ENCODE assay signal across 8 cellular contexts in the genomic region with DNA sequence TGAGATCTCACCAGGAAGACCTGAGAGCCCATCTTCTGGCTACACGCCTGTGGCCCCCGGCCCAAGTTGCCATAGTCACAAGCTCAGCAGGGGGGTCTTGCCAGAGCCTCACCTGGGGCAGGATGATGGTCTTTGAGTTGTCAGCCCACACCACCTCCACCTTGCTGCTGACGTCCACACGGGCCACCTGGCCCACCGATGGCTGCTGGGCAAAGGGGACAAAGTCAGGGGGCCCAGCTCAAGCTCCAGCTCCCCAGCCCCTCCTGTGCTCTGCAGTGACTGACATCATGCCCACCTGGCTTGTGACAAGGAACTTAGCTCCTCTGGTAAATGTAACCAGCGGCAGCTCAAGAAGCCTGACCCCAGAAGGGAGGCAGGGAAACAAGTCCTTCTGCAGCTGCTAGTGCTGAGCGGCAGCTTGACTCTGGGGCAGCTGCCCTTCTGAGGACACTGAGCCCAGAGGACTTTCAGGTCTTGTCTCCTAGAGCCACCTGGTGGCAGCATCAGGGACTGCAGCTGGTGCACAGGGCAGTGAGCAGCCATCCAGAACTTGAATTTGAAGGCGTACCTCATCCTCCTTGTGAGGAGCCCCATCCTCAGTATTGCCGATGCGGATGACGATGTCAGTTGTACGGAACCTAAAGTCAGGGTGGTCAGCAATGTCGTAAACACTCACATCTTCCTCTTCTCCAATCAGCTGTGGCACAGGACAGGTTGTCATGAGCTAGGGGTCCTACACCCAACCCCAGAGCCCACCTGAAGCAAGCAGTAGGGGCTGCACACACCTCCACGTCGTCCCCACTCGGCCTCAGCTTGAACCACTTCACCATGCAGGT. TPM values are rescaled to one million over a fixed set of nuclear protein-coding genes. Genes with fewer than 3 reads are reported as not detected.
DNase-seq lines count a peak whose midpoint lies in the region; ATAC-seq and TF ChIP-seq lines count a peak whose summit lies in the region.

No MANE protein-coding gene starts in this region.

- H3K27ac Mint-ChIP-seq in activated T-helper 17 cell treated with anti-CD3 and anti-CD28 coated beads, Interleukin-2, amount 50 U/mL, for 72 hours = no peak overlapping the region
- H3K27ac Mint-ChIP-seq in osteocyte (ENCODE audit: unreplicated experiment) = no peak overlapping the region

- TF ChIP-seq CTCF in DND-41 (IDR thresholded peaks at IDR 0.05; ENCODE audit: borderline replicate concordance, extremely low read depth, low read length, poor library complexity, severe bottlenecking) (peak; percentile 99), LNCaP clone FGC (IDR thresholded peaks at IDR 0.05; ENCODE audit: control insufficient read depth, extremely low read depth, insufficient read depth) (peak; percentile 89), foreskin fibroblast (IDR thresholded peaks at IDR 0.05; ENCODE audit: low read depth, low read length) (peak; percentile 94), osteocyte (IDR thresholded peaks at IDR 0.05) (peak; percentile 95), thoracic aorta (IDR thresholded peaks at IDR 0.05) (peak; percentile 99)

- peaks cover 86% of the 10 kb centered on the region for H3K36me3 ChIP-seq in DND-41 (ENCODE audit: insufficient read depth, low read length)
- H3K36me3 ChIP-seq in thoracic aorta = peaks cover 48% of the 10 kb centered on the region

- ATAC-seq in DND-41 (ENCODE audit: insufficient read depth, low read depth) (peak; percentile 87), thoracic aorta (ENCODE audit: insufficient number of reproducible peaks, low FRiP score, low read depth) (peak; percentile 46), GM21529 (IDR thresholded peaks at IDR 0.05; ENCODE audit: unreplicated experiment) (no peak)
- ATAC-seq in activated T-helper 17 cell treated with anti-CD3 and anti-CD28 coated beads, Interleukin-2, amount 50 U/mL, for 72 hours (replicated peaks) = peak; percentile 85

- H3K36me3 Mint-ChIP-seq in activated T-helper 17 cell treated with anti-CD3 and anti-CD28 coated beads, Interleukin-2, amount 50 U/mL, for 72 hours (ENCODE audit: low read depth) = peaks cover 82% of the 10 kb centered on the region
- H3K36me3 Mint-ChIP-seq in osteocyte (ENCODE audit: unreplicated experiment) = peaks cover 43% of the 10 kb centered on the region

- H2AFZ ChIP-seq in DND-41 (ENCODE audit: low read depth, low read length) = no peak overlapping the region

- peaks cover 14% of the 10 kb centered on the region for H4K20me1 ChIP-seq in DND-41 (ENCODE audit: insufficient read depth, low read length)

- H3K27ac ChIP-seq in DND-41 (ENCODE audit: low read length) (no peak overlapping the region), thoracic aorta (no peak overlapping the region)

- no peak overlapping the region for H3K4me3 Mint-ChIP-seq in activated T-helper 17 cell treated with anti-CD3 and anti-CD28 coated beads, Interleukin-2, amount 50 U/mL, for 72 hours
- no peak overlapping the region for H3K4me3 Mint-ChIP-seq in osteocyte (ENCODE audit: unreplicated experiment)

- H3K9me3 ChIP-seq in DND-41 (ENCODE audit: insufficient read depth, low read length, severe bottlenecking) (no peaks in the 10 kb centered on the region), thoracic aorta (no peaks in the 10 kb centered on the region)

- H3K4me1 ChIP-seq in DND-41 (ENCODE audit: insufficient read depth, low read length) = no peaks in the 10 kb centered on the region
- H3K4me1 ChIP-seq in thoracic aorta (ENCODE audit: control insufficient read depth in 1 of 2, low read depth in 2 of 2) = no peaks in the 10 kb centered on the region

- no peaks in the 10 kb centered on the region for H3K4me1 Mint-ChIP-seq in activated T-helper 17 cell treated with anti-CD3 and anti-CD28 coated beads, Interleukin-2, amount 50 U/mL, for 72 hours
- H3K4me1 Mint-ChIP-seq in osteocyte (ENCODE audit: unreplicated experiment) = no peaks in the 10 kb centered on the region

- no peaks in the 10 kb centered on the region for H3K9me3 Mint-ChIP-seq in activated T-helper 17 cell treated with anti-CD3 and anti-CD28 coated beads, Interleukin-2, amount 50 U/mL, for 72 hours
- H3K9me3 Mint-ChIP-seq in osteocyte (ENCODE audit: unreplicated experiment) = no peaks in the 10 kb centered on the region

- H3K79me2 ChIP-seq in DND-41 (ENCODE audit: insufficient read depth, low read length) = no peaks in the 10 kb centered on the region

- H3K4me3 ChIP-seq in DND-41 (ENCODE audit: low read depth in 1 of 2, low read length in 2 of 2) = no peak overlapping the region
- no peak overlapping the region for H3K4me3 ChIP-seq in LNCaP clone FGC (ENCODE audit: low read depth, low read length)
- no peak overlapping the region for H3K4me3 ChIP-seq in foreskin fibroblast (ENCODE audit: low read depth in 1 of 2, low read length in 2 of 2)
- H3K4me3 ChIP-seq in thoracic aorta = no peak overlapping the region

- DNase-seq in DND-41 (peak; percentile 83), LNCaP clone FGC (ENCODE audit: low read depth) (no peak), SHP77 (lab: John Stamatoyannopoulos, UW) (peak; percentile 93), foreskin fibroblast (peak; percentile 73 to 93), osteocyte (ENCODE audit: extremely low spot score, unreplicated experiment) (peak; percentile 95), thoracic aorta (ENCODE audit: low spot score) (peak; percentile 74)

- no peaks in the 10 kb centered on the region for H3K27me3 Mint-ChIP-seq in activated T-helper 17 cell treated with anti-CD3 and anti-CD28 coated beads, Interleukin-2, amount 50 U/mL, for 72 hours
- no peaks in the 10 kb centered on the region for H3K27me3 Mint-ChIP-seq in osteocyte (ENCODE audit: unreplicated experiment)

- no peak overlapping the region for H3K4me2 ChIP-seq in DND-41 (ENCODE audit: insufficient read depth, low read length)

- no peak overlapping the region for H3K9ac ChIP-seq in DND-41 (ENCODE audit: low read depth, low read length)

- no peaks in the 10 kb centered on the region for H3K27me3 ChIP-seq in DND-41 (ENCODE audit: insufficient read depth, low read length, poor library complexity)
- H3K27me3 ChIP-seq in thoracic aorta (replicated peaks; ENCODE audit: insufficient read depth) = no peaks in the 10 kb centered on the region

RNA-seq across cellular contexts. Expression of a gene that starts 13.5 kb away (rescaled TPM):
- 10 to 100 TPM; 10.5 to 12.4 TPM for total RNA-seq in activated T-helper 17 cell treated with anti-CD3 and anti-CD28 coated beads, Interleukin-2, amount 50 U/mL, for 72 hours
- total RNA-seq in osteocyte (15.2 TPM in 2 replicates), thoracic aorta (10 to 100 TPM; 46.8 to 47.4 TPM)

RNA-seq across cellular contexts. Expression of a gene that starts 44.2 kb away (rescaled TPM):
- total RNA-seq in activated T-helper 17 cell treated with anti-CD3 and anti-CD28 coated beads, Interleukin-2, amount 50 U/mL, for 72 hours = 10 to 100 TPM; 24.5 to 29.7 TPM
- total RNA-seq in osteocyte (69.7 and 71.9 TPM in 2 replicates), thoracic aorta (10 to 100 TPM; 57.8 to 83.9 TPM)

RNA-seq across cellular contexts. Expression of a gene that starts 55.0 kb away (rescaled TPM):
- 10 to 100 TPM; 35.3 to 38.7 TPM for total RNA-seq in activated T-helper 17 cell treated with anti-CD3 and anti-CD28 coated beads, Interleukin-2, amount 50 U/mL, for 72 hours
- total RNA-seq in osteocyte = 30.7 and 32.4 TPM in 2 replicates
- 10 to 100 TPM; 16.4 to 31.1 TPM for total RNA-seq in thoracic aorta
